In the genomic region with DNA sequence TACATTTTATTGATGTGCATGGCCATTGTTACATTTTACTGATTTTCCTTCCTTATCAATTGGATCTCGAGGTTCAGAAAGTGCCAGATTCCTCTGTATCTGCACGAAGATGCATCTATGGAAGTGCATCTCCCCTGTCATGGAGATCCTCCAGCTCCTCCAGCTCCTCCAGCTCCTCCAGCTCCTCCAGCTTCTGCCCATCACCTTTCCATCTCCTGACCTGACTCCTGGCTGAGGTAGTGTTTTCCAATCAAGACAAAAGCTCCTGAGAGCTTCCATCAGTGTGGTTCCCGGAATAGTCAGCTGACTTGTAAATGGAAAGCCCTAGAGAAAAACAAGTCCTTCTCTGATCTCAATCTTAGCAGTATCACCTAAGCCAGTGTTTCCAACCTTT, we compare ENCODE assay signal across 14 cellular contexts.
DNase-seq lines count a peak whose midpoint lies in the region; ATAC-seq and TF ChIP-seq lines count a peak whose summit lies in the region.
"Had no signal": no experiment of that assay in that cellular context is flagged by ENCODE, and none has a peak within 500 bp of the region (broad histone marks: within the 10 kb centered on the region; RNA-seq: fewer than 3 reads in every experiment).

No MANE protein-coding gene starts in this region.

- 93 to 95% methylated on average over 3 of the region's 3 CpGs for WGBS in thyroid gland, 2 donors
- 86 to 95% methylated on average over 3 of the region's 3 CpGs for WGBS in lower leg skin, 2 donors

- H3K4me1 Mint-ChIP-seq in CD4-positive, alpha-beta memory T cell: peaks cover 54 to 86% (median 69%) of the 10 kb centered on the region in 4 donors
- H3K4me1 Mint-ChIP-seq in activated naive CD8-positive, alpha-beta T cell treated with anti-CD3 and anti-CD28 coated beads for 36 hours: peaks cover 41% of the 10 kb centered on the region
- peaks cover 50 to 51% of the 10 kb centered on the region in 2 donors for H3K4me1 Mint-ChIP-seq in natural killer cell treated with Interleukin-12 subunit alpha and Interleukin-12 subunit beta and Interleukin-15 and Interleukin-18, amount 100 ng/mL, for 72 hours (ENCODE audit: low read depth in 2 of 2)

- no peaks in the 10 kb centered on the region for H3K27me3 Mint-ChIP-seq in CD4-positive, alpha-beta memory T cell
- no peaks in the 10 kb centered on the region for H3K27me3 Mint-ChIP-seq in activated naive CD8-positive, alpha-beta T cell treated with anti-CD3 and anti-CD28 coated beads for 36 hours
- H3K27me3 Mint-ChIP-seq in natural killer cell treated with Interleukin-12 subunit alpha and Interleukin-12 subunit beta and Interleukin-15 and Interleukin-18, amount 100 ng/mL, for 72 hours: no peaks in the 10 kb centered on the region

- POLR2A ChIA-PET in CD4-positive, alpha-beta memory T cell (lab: Charles Lee; ENCODE audit: partially characterized antibody): interaction anchor here (0.7 to 13.6 kb wide), 29 partner anchors 10 to 1416 kb away, joined by 3 to 509 read pairs (median 7); a partner anchor contains a TSS

- no peaks in the 10 kb centered on the region for H3K27me3 ChIP-seq in CD4-positive, alpha-beta memory T cell (ENCODE audit: insufficient read depth, low read length)
- H3K27me3 ChIP-seq in thyroid gland: no peaks in the 10 kb centered on the region
- H3K27me3 ChIP-seq: gastroesophageal sphincter, right lobe of liver had no signal

- no peak for TF ChIP-seq CTCF in thyroid gland (IDR thresholded peaks at IDR 0.05)
- no peak for TF ChIP-seq CTCF in lower leg skin (IDR thresholded peaks at IDR 0.05)

- peak overlapping the region; percentile 96 to 100 (median 99) for H3K27ac Mint-ChIP-seq in CD4-positive, alpha-beta memory T cell
- peak overlapping the region; percentile 88 for H3K27ac Mint-ChIP-seq in activated naive CD8-positive, alpha-beta T cell treated with anti-CD3 and anti-CD28 coated beads for 36 hours
- peak overlapping the region; percentile 87 to 92 for H3K27ac Mint-ChIP-seq in natural killer cell treated with Interleukin-12 subunit alpha and Interleukin-12 subunit beta and Interleukin-15 and Interleukin-18, amount 100 ng/mL, for 72 hours

- peak; percentile 1 for ATAC-seq in HG03108 (IDR thresholded peaks at IDR 0.05; ENCODE audit: unreplicated experiment)
- no peak for ATAC-seq in natural killer cell treated with Interleukin-12 subunit alpha and Interleukin-12 subunit beta and Interleukin-15 and Interleukin-18, amount 100 ng/mL, for 72 hours
- no peak for ATAC-seq in HG02798 (IDR thresholded peaks at IDR 0.05; ENCODE audit: poor library complexity, unreplicated experiment)

- CTCF ChIA-PET in CD4-positive, alpha-beta memory T cell (lab: Charles Lee; ENCODE audit: partially characterized antibody): interaction anchor here (0.9 to 3.3 kb wide), 9 partner anchors 10 to 94 kb away, joined by 3 to 14 read pairs (median 4); a partner anchor contains a TSS

- H3K4me1 ChIP-seq in CD4-positive, alpha-beta memory T cell (ENCODE audit: insufficient read depth, low read length): peaks cover 68% of the 10 kb centered on the region
- H3K4me1 ChIP-seq in thyroid gland: peaks cover 10 to 20% of the 10 kb centered on the region in 2 donors
- H3K4me1 ChIP-seq: right lobe of liver had no signal

- peak in 1 of 5 donors; percentile 60 for DNase-seq in CD4-positive, alpha-beta memory T cell
- no peak for DNase-seq in activated naive CD8-positive, alpha-beta T cell treated with anti-CD3 and anti-CD28 coated beads for 36 hours
- DNase-seq in natural killer cell treated with Interleukin-12 subunit alpha and Interleukin-12 subunit beta and Interleukin-15 and Interleukin-18, amount 100 ng/mL, for 72 hours (ENCODE audit: low spot score): no peak
- no peak for DNase-seq in thyroid gland
- no peak for DNase-seq in caudate nucleus (lab: John Stamatoyannopoulos, UW)
- no peak for DNase-seq in lower leg skin (ENCODE audit: low spot score in 2 of 2)
- DNase-seq: islet precursor cell, NCI-H1417 treated with DMSO at 0.1 percent for 48 hours, NCI-H510A, right lobe of liver, T1000 had no signal

- no peaks in the 10 kb centered on the region for H3K9me3 Mint-ChIP-seq in CD4-positive, alpha-beta memory T cell
- H3K9me3 Mint-ChIP-seq in activated naive CD8-positive, alpha-beta T cell treated with anti-CD3 and anti-CD28 coated beads for 36 hours: no peaks in the 10 kb centered on the region
- H3K9me3 Mint-ChIP-seq in natural killer cell treated with Interleukin-12 subunit alpha and Interleukin-12 subunit beta and Interleukin-15 and Interleukin-18, amount 100 ng/mL, for 72 hours: no peaks in the 10 kb centered on the region

- peaks cover 0 to 1% of the 10 kb centered on the region in 2 donors for H3K36me3 Mint-ChIP-seq in CD4-positive, alpha-beta memory T cell
- H3K36me3 Mint-ChIP-seq in activated naive CD8-positive, alpha-beta T cell treated with anti-CD3 and anti-CD28 coated beads for 36 hours: no peaks in the 10 kb centered on the region
- no peaks in the 10 kb centered on the region for H3K36me3 Mint-ChIP-seq in natural killer cell treated with Interleukin-12 subunit alpha and Interleukin-12 subunit beta and Interleukin-15 and Interleukin-18, amount 100 ng/mL, for 72 hours

- peak overlapping the region in 1 of 2 donors; percentile 30 for H3K4me3 ChIP-seq in CD4-positive, alpha-beta memory T cell (ENCODE audit: low read length in 2 of 2)
- H3K4me3 ChIP-seq in thyroid gland (replicated peaks in 1 of 3) (no peak overlapping the region), lower leg skin (ENCODE audit: low read depth, poor library complexity, severe bottlenecking) (no peak overlapping the region)
- H3K4me3 ChIP-seq: gastroesophageal sphincter, right lobe of liver had no signal

- TF ChIP-seq POLR2A in thyroid gland (IDR thresholded peaks at IDR 0.05) (no peak), lower leg skin (IDR thresholded peaks at IDR 0.05) (no peak)

- H3K27ac ChIP-seq in CD4-positive, alpha-beta memory T cell (ENCODE audit: low read depth, low read length): peak overlapping the region; percentile 94
- peak overlapping the region in 1 of 3 donors; percentile 71 for H3K27ac ChIP-seq in thyroid gland
- no peak overlapping the region for H3K27ac ChIP-seq in caudate nucleus (ENCODE audit: low read depth, low read length)
- H3K27ac ChIP-seq: right lobe of liver had no signal

- H3K4me3 Mint-ChIP-seq in CD4-positive, alpha-beta memory T cell: peak overlapping the region; percentile 72 to 93 (median 78)
- no peak overlapping the region for H3K4me3 Mint-ChIP-seq in activated naive CD8-positive, alpha-beta T cell treated with anti-CD3 and anti-CD28 coated beads for 36 hours
- H3K4me3 Mint-ChIP-seq in natural killer cell treated with Interleukin-12 subunit alpha and Interleukin-12 subunit beta and Interleukin-15 and Interleukin-18, amount 100 ng/mL, for 72 hours: peak overlapping the region; percentile 71

- no peaks in the 10 kb centered on the region for H3K9me3 ChIP-seq in CD4-positive, alpha-beta memory T cell (ENCODE audit: control insufficient read depth in 1 of 2, low read length in 2 of 2)
- no peaks in the 10 kb centered on the region for H3K9me3 ChIP-seq in thyroid gland
- H3K9me3 ChIP-seq: gastroesophageal sphincter, right lobe of liver had no signal

- intact Hi-C loops in CD4-positive, alpha-beta memory T cell (cut with micrococcal nuclease): loop anchor here (1.0 to 10.0 kb wide), 6 partner anchors 17 to 779 kb away; a partner anchor contains a TSS
- intact Hi-C loops in thyroid gland (cut with DNase I): no loop called here
- intact Hi-C loops in lower leg skin (cut with DNase I; ENCODE audit: low total_unique reads): no loop called here

- H3K36me3 ChIP-seq in CD4-positive, alpha-beta memory T cell (ENCODE audit: insufficient read depth, low read length): no peaks in the 10 kb centered on the region
- no peaks in the 10 kb centered on the region for H3K36me3 ChIP-seq in thyroid gland
- H3K36me3 ChIP-seq: gastroesophageal sphincter, right lobe of liver had no signal
